Comparison of ENCODE assay signal across 14 cellular contexts in genomic region chr1:21891621-21892479, GRCh38.
"Had no signal": no experiment of that assay in that cellular context is flagged by ENCODE, and none has a peak within 500 bp of the region (broad histone marks: within the 10 kb centered on the region; RNA-seq: fewer than 3 reads in every experiment).

No MANE protein-coding gene starts in this region.

- H3K9me3 ChIP-seq: testis had no signal

- DNase-seq: activated CD4-positive, alpha-beta T cell treated with anti-CD3 and anti-CD28 coated beads for 1 hour; activated CD4-positive, alpha-beta T cell treated with anti-CD3 and anti-CD28 coated beads, Interleukin-2, amount 50 U/mL, for 48 hours; activated naive CD4-positive, alpha-beta T cell treated with anti-CD3 and anti-CD28 coated beads, Interleukin-2, amount 10 ng/mL, durations not matched to agents 7 days and 5 days; central memory CD4-positive, alpha-beta T cell; islet precursor cell; mesendoderm; natural killer cell; posterior cingulate gyrus; stimulated activated naive CD8-positive, alpha-beta T cell treated with anti-CD3 and anti-CD28 coated beads, Interleukin-15, Interleukin-2, amounts not matched to agents 100 U/mL and 50 U/mL, for 24 hours; testis had no signal

- H2AFZ ChIP-seq: hepatocyte had no signal

- H3K27ac ChIP-seq: hepatocyte, SK-N-MC, testis had no signal

- H3K4me3 ChIP-seq: coronary artery, hepatocyte, SK-N-MC, smooth muscle cell, testis had no signal

- ATAC-seq: natural killer cell; stimulated activated naive CD8-positive, alpha-beta T cell treated with anti-CD3 and anti-CD28 coated beads, Interleukin-15, Interleukin-2, amounts not matched to agents 100 U/mL and 50 U/mL, for 24 hours had no signal

- H3K27me3 ChIP-seq: hepatocyte, testis had no signal

- H3K4me2 ChIP-seq: hepatocyte, smooth muscle cell had no signal

- H3K79me2 ChIP-seq: hepatocyte had no signal
